In genomic region chr11:7572001-7572712, GRCh38 we compare ENCODE assay signal across 8 cellular contexts. TPM values are rescaled to one million over a fixed set of nuclear protein-coding genes. Genes with fewer than 3 reads are reported as not detected.
DNase-seq lines count a peak whose midpoint lies in the region; ATAC-seq and TF ChIP-seq lines count a peak whose summit lies in the region.

No MANE protein-coding gene starts in this region.

- H3F3A ChIP-seq in smooth muscle cell (ENCODE audit: low read depth) = peaks cover 7% of the 10 kb centered on the region

- TF ChIP-seq CTCF in VCaP (conservative IDR thresholded peaks at IDR 0.05) (no peak; the same call in none of the 2 replicates), left lung (IDR thresholded peaks at IDR 0.05) (no peak), smooth muscle cell (IDR thresholded peaks at IDR 0.05; ENCODE audit: borderline replicate concordance, insufficient read depth, poor library complexity, severe bottlenecking) (no peak)

- 47% methylated on average over 4 of the region's 4 CpGs for WGBS in smooth muscle cell (ENCODE audit: low lambda C conversion rate)

- no peak overlapping the region for H2AFZ ChIP-seq in smooth muscle cell (ENCODE audit: low read depth)

- H4K20me1 ChIP-seq in smooth muscle cell (ENCODE audit: low read depth) = no peaks in the 10 kb centered on the region

- no peaks in the 10 kb centered on the region for H3K79me2 ChIP-seq in smooth muscle cell (ENCODE audit: low read depth)

- peak; percentile 77 for DNase-seq in H4 (ENCODE audit: low spot score)
- peak in 1 of 2 donors; percentile 48 for DNase-seq in left lung
- DNase-seq in smooth muscle cell (lab: John Stamatoyannopoulos, UW; ENCODE audit: unreplicated experiment) = no peak
- no peak for DNase-seq in NCI-H2081 treated with DMSO at 0.1 percent for 48 hours (lab: John Stamatoyannopoulos, UW)
- no peak for DNase-seq in stimulated activated CD4-positive, alpha-beta T cell treated with anti-CD3 and anti-CD28 coated beads, Interleukin-4, amount 100 ng/mL, for 24 hours
- DNase-seq in AG08396 (ENCODE audit: low spot score) = no peak

- H3K9me3 ChIP-seq in left lung = no peaks in the 10 kb centered on the region
- H3K9me3 ChIP-seq in smooth muscle cell (replicated peaks; ENCODE audit: low read depth) = no peaks in the 10 kb centered on the region

- no peak overlapping the region for H3K9ac ChIP-seq in smooth muscle cell (ENCODE audit: low read depth)

- peaks cover 20 to 40% of the 10 kb centered on the region in 2 donors for H3K4me1 ChIP-seq in left lung
- H3K4me1 ChIP-seq in smooth muscle cell (ENCODE audit: low read depth) = peaks cover 42% of the 10 kb centered on the region

- H3K4me3 ChIP-seq in left lung = no peak overlapping the region
- no peak overlapping the region for H3K4me3 ChIP-seq in smooth muscle cell

- peak overlapping the region; percentile 60 for H3K4me2 ChIP-seq in smooth muscle cell

- H3K36me3 ChIP-seq in left lung = no peaks in the 10 kb centered on the region
- H3K36me3 ChIP-seq in smooth muscle cell (ENCODE audit: low read depth) = no peaks in the 10 kb centered on the region

- H3K27ac ChIP-seq in VCaP (peak overlapping the region; percentile 99), left lung (peak overlapping the region; percentile 24 to 60), smooth muscle cell (ENCODE audit: low read depth) (peak overlapping the region; percentile 17)

- H3K27me3 ChIP-seq in left lung = peaks cover 0 to 20% of the 10 kb centered on the region in 2 donors
- H3K27me3 ChIP-seq in smooth muscle cell (ENCODE audit: low read depth) = no peaks in the 10 kb centered on the region

- peak; percentile 66 for ATAC-seq in left lung
- no peak for ATAC-seq in HG02970 (IDR thresholded peaks at IDR 0.05; ENCODE audit: low FRiP score, unreplicated experiment)

- intact Hi-C loops in left lung (cut with DNase I) = loop anchor here in 1 of 2 donors (5.0 kb wide), 1 partner anchor 95 kb away; no protein-coding TSS in a partner anchor

RNA-seq across cellular contexts. Expression of gene PPFIBP2, which starts 58.4 kb away (rescaled TPM):
- total RNA-seq in H4 (2014; rRNA removed; shearing (Covaris generic)) = 3.5 and 5.9 TPM in 2 replicates
- 10 to 100 TPM; 18.7 to 20.1 TPM for total RNA-seq in left lung
- total RNA-seq in smooth muscle cell = 9.8 and 17.1 TPM in 2 replicates
- polyA plus RNA-seq in smooth muscle cell = 16.4 and 20.2 TPM in 2 replicates

Comparison
In these comparisons a context has a peak if more than half of its experiments do, and no peak if none do; other contexts are left out.
1. H3K27ac ChIP-seq: peak in every context shown above with its lines; median percentile 99 in VCaP; 42 in left lung; 17 in smooth muscle cell.